Comparison of ENCODE assay signal across 10 cellular contexts in the genomic region with DNA sequence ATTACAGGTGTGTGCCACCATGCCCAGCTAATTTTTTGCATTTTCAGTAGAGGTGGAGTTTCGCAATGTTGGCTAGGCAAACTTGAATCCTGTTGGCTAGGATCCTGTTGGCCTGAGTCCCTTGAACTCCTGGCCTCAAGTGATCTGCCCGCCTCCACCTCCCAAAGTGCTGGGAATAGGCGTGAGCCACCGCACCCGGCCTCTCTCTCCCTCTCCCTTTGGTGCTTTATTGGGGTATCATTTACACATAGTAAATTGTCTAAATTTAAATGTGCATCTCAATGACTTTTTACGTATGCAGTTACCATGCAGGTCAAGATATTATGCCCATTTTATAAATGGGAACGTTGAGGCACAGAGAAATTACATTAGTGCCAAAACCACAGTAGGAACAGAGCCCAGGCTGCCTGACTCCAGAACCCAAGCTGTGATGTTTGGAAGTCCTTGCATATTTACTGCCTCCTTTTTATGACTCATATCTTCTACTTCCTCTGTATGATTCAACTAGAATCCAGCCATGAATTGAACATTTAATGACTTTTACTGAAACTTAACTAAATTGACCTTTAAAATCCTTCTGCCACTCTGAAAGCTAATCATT. TPM values are rescaled to one million over a fixed set of nuclear protein-coding genes. Genes with fewer than 3 reads are reported as not detected.
A peak's percentile ranks its signal among the peaks of the same experiment; 100 is the strongest.
DNase-seq lines count a peak whose midpoint lies in the region; ATAC-seq and TF ChIP-seq lines count a peak whose summit lies in the region.
"Had no signal": no experiment of that assay in that cellular context is flagged by ENCODE, and none has a peak within 500 bp of the region (broad histone marks: within the 10 kb centered on the region; RNA-seq: fewer than 3 reads in every experiment).

No MANE protein-coding gene starts in this region.

- peaks cover 32% of the 10 kb centered on the region for H3K36me3 Mint-ChIP-seq in activated naive CD8-positive, alpha-beta T cell treated with anti-CD3 and anti-CD28 coated beads, Interleukin-2, amount 50 U/mL, for 24 hours (ENCODE audit: low read depth)

- peaks cover 17% of the 10 kb centered on the region for H3K4me1 Mint-ChIP-seq in activated naive CD8-positive, alpha-beta T cell treated with anti-CD3 and anti-CD28 coated beads, Interleukin-2, amount 50 U/mL, for 24 hours

- no peaks in the 10 kb centered on the region for H3K4me1 ChIP-seq in thyroid gland

- peak; percentile 96 for ATAC-seq in activated naive CD8-positive, alpha-beta T cell treated with anti-CD3 and anti-CD28 coated beads, Interleukin-2, amount 50 U/mL, for 24 hours
- ATAC-seq in left lobe of liver (peak; percentile 86), HG02938 (IDR thresholded peaks at IDR 0.05; ENCODE audit: unreplicated experiment) (no peak), HG03196 (IDR thresholded peaks at IDR 0.05; ENCODE audit: unreplicated experiment) (no peak)

- WGBS in thyroid gland, 2 donors = 89 to 92% methylated on average over 7 of the region's 7 CpGs

- H3K9me3 ChIP-seq in thyroid gland = no peaks in the 10 kb centered on the region

- H3K4me3 ChIP-seq in AG09309 (ENCODE audit: control insufficient read depth, low read depth, low read length) = no peak overlapping the region
- no peak overlapping the region for H3K4me3 ChIP-seq in thyroid gland (replicated peaks in 1 of 3)

- peak; percentile 70 for DNase-seq in AG09309 (ENCODE audit: low read depth)
- peak; percentile 23 for DNase-seq in KBM-7
- no peak for DNase-seq in activated naive CD8-positive, alpha-beta T cell treated with anti-CD3 and anti-CD28 coated beads, Interleukin-2, amount 50 U/mL, for 24 hours
- DNase-seq in left lobe of liver (ENCODE audit: low spot score) = peak; percentile 90
- no peak for DNase-seq in thyroid gland
- DNase-seq in activated CD4-positive, alpha-beta T cell treated with anti-CD3 and anti-CD28 coated beads, Interleukin-2, amount 50 U/mL, for 1 hour = no peak
- DNase-seq: GF-D8; stimulated activated CD4-positive, alpha-beta T cell treated with anti-CD3 and anti-CD28 coated beads, Interleukin-1b, Interleukin-23, amount 100 ng/mL, for 48 hours had no signal

- peak overlapping the region; percentile 37 for H3K4me3 Mint-ChIP-seq in activated naive CD8-positive, alpha-beta T cell treated with anti-CD3 and anti-CD28 coated beads, Interleukin-2, amount 50 U/mL, for 24 hours

- no peaks in the 10 kb centered on the region for H3K27me3 Mint-ChIP-seq in activated naive CD8-positive, alpha-beta T cell treated with anti-CD3 and anti-CD28 coated beads, Interleukin-2, amount 50 U/mL, for 24 hours

- peaks cover 6 to 9% of the 10 kb centered on the region in 2 donors for H3K36me3 ChIP-seq in thyroid gland

- no peaks in the 10 kb centered on the region for H3K27me3 ChIP-seq in thyroid gland

- TF ChIP-seq POLR2A in thyroid gland (IDR thresholded peaks at IDR 0.05) = no peak

- TF ChIP-seq CTCF in AG09309 (IDR thresholded peaks at IDR 0.05; ENCODE audit: control insufficient read depth, insufficient read depth, low read depth, low read length, missing control alignments) (no peak), thyroid gland (IDR thresholded peaks at IDR 0.05) (no peak)

- no peaks in the 10 kb centered on the region for H3K9me3 Mint-ChIP-seq in activated naive CD8-positive, alpha-beta T cell treated with anti-CD3 and anti-CD28 coated beads, Interleukin-2, amount 50 U/mL, for 24 hours

- H3K27ac Mint-ChIP-seq in activated naive CD8-positive, alpha-beta T cell treated with anti-CD3 and anti-CD28 coated beads, Interleukin-2, amount 50 U/mL, for 24 hours = peak overlapping the region; percentile 85

- in situ Hi-C loops in KBM-7 (cut with MboI; ENCODE audit: low pct_unique_long_range_greater_than_20kb, low sequenced_read_pairs) = no loop called here

- H3K27ac ChIP-seq in thyroid gland = no peak overlapping the region

- intact Hi-C loops in thyroid gland (cut with DNase I) = no loop called here

RNA-seq across cellular contexts. Expression of a gene that starts 34.0 kb away (rescaled TPM):
- total RNA-seq in left lobe of liver (9.7 TPM), thyroid gland (10 to 100 TPM; 13.4 to 19.9 (median 15.7) TPM)

RNA-seq across cellular contexts. Expression of a gene that starts 34.3 kb away (rescaled TPM):
- total RNA-seq in left lobe of liver (6.8 TPM), thyroid gland (10 to 100 TPM in 3 of 4 donors, 1 to 10 TPM in 1; 8.4 to 19.8 (median 18.6) TPM)

RNA-seq across cellular contexts. Expression of a gene that starts 34.4 kb away (rescaled TPM):
- total RNA-seq in left lobe of liver = 56.2 TPM
- 10 to 100 TPM; 14.7 to 28.6 (median 18.0) TPM for total RNA-seq in thyroid gland

Comparison
In these comparisons a context has a peak if more than half of its experiments do, and no peak if none do; other contexts are left out.
1. DNase-seq: peak in AG09309 (single experiment), KBM-7 (single experiment) and left lobe of liver (single experiment); none in activated naive CD8-positive, alpha-beta T cell treated with anti-CD3 and anti-CD28 coated beads, Interleukin-2, amount 50 U/mL, for 24 hours (single experiment), thyroid gland (0 of 2) and activated CD4-positive, alpha-beta T cell treated with anti-CD3 and anti-CD28 coated beads, Interleukin-2, amount 50 U/mL, for 1 hour (single experiment).
2. ATAC-seq: peak in activated naive CD8-positive, alpha-beta T cell treated with anti-CD3 and anti-CD28 coated beads, Interleukin-2, amount 50 U/mL, for 24 hours (single experiment) and left lobe of liver (single experiment); none in HG02938 (single experiment) and HG03196 (single experiment).